Comparison of ENCODE assay signal across 1 cellular context in the genomic region with DNA sequence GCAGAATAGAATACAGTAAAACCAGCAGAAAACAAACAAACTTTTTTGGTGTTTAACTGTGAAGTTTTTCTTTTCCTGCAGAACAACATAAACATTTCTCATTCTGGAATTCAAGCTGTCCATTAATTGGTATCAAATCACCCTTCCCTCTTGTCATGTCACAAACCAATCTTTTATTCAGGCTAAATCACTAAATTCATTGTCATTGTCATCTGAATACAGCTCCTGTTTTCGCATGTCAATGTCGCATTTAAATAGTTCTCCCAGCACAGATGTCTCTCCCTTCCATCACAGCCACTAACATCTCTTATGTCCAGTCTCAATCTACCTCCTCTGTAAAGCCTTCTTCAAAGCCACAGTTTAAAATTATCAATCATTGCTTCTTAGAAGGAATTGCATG.
TF ChIP-seq lines count a peak whose summit lies in the region.

No MANE protein-coding gene starts in this region.

TF ChIP-seq in SK-N-SH treated with all-trans-retinoic acid at 6 μM for 48 hours, 23 proteins besides CTCF, POLR2A, EP300 and RAD21 (continued from another document):
- no peak for TF ChIP-seq ZNF565 (CRISPR knock-in tag; conservative IDR thresholded peaks at IDR 0.05; ENCODE audit: low read depth)
